Comparison of ENCODE assay signal across 17 cellular contexts in the genomic region with DNA sequence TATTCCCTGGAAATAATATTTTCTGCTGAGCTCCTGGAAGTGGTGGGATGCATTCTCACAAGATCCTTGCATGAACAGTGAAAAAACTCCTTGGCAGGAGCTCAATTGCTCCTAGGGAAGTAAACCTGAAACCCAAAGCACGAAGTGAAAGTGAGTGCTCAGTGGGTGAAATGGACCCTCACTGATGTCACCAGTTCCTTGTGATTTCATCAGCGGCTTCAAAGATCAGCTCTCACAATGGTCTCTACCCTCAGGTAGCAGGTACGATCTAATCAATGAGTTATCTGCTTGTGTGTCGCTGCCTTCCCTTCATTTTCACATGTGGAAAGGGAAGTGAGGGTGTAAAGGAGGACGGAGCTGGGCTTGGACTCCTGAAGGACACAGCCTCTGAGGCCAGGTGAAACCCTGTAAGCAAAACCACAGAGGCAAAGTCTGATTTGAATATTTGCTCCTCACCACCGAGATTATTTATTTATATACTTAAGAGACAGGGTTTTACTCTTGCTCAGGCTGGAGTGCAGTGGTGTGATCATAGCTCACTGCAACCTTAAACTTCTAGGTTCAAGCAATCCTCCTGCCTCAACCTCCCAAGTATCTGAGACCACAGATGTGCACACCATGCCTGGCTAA.
A peak's percentile ranks its signal among the peaks of the same experiment; 100 is the strongest.
DNase-seq lines count a peak whose midpoint lies in the region; ATAC-seq, FAIRE-seq and TF ChIP-seq lines count a peak whose summit lies in the region.
"Had no signal": no experiment of that assay in that cellular context is flagged by ENCODE, and none has a peak within 500 bp of the region (broad histone marks: within the 10 kb centered on the region; RNA-seq: fewer than 3 reads in every experiment).

No MANE protein-coding gene starts in this region.

- no peak overlapping the region for H2BK20ac ChIP-seq in H1 (ENCODE audit: low read length)

- no peaks in the 10 kb centered on the region for H4K20me1 ChIP-seq in H1 (replicated peaks in 1 of 2; ENCODE audit: control insufficient read depth in 1 of 2, insufficient read depth in 2 of 2, low read length in 2 of 2)

- H3K4me3 ChIP-seq in H1 (ENCODE audit: extremely low read depth in 1 of 4, insufficient read depth in 2 of 4, low read depth in 3 of 4, low read length in 4 of 4): no peak overlapping the region
- H3K4me3 ChIP-seq: body of pancreas, psoas muscle, suprapubic skin had no signal

- H3K18ac ChIP-seq in H1 (ENCODE audit: extremely low read depth, low read length): no peak overlapping the region

- no peak overlapping the region for H3K4me2 ChIP-seq in H1 (ENCODE audit: insufficient read depth in 1 of 2, low read depth in 2 of 2, low read length in 2 of 2)

- no peak overlapping the region for H3K27ac ChIP-seq in H1 (ENCODE audit: low read depth, low read length)
- H3K27ac ChIP-seq: body of pancreas, psoas muscle, suprapubic skin had no signal

- H2AFZ ChIP-seq in H1 (ENCODE audit: low read length): 0 out of 2 replicates have a peak overlapping the region, but pooled peaks have one; percentile 23

- no peaks in the 10 kb centered on the region for H3K36me3 Mint-ChIP-seq in naive thymus-derived CD8-positive, alpha-beta T cell

- H3K23ac ChIP-seq in H1 (ENCODE audit: insufficient read length): no peak overlapping the region

- H3K4me3 Mint-ChIP-seq in naive thymus-derived CD8-positive, alpha-beta T cell: no peak overlapping the region

- H2AK5ac ChIP-seq in H1 (ENCODE audit: low read depth, low read length): no peak overlapping the region

- H3K27me3 ChIP-seq in H1 (replicated peaks in 1 of 4; ENCODE audit: control insufficient read depth in 3 of 4, extremely low read depth in 1 of 4, insufficient read depth in 3 of 4, low read length in 3 of 4): no peaks in the 10 kb centered on the region
- H3K27me3 ChIP-seq: body of pancreas, suprapubic skin had no signal

- H3K27ac Mint-ChIP-seq in naive thymus-derived CD8-positive, alpha-beta T cell: no peak overlapping the region

- no peaks in the 10 kb centered on the region for H3K79me1 ChIP-seq in H1 (ENCODE audit: low read depth, low read length)

- TF ChIP-seq POLR2A in H1 (IDR thresholded peaks at IDR 0.05; ENCODE audit: control extremely low read depth in 1 of 2, low read depth in 2 of 2, low read length in 2 of 2): no peak

- DNase-seq in H1 (ENCODE audit: low read depth in 1 of 2, low spot score in 2 of 2) (no peak), MV-4-11 (lab: John Stamatoyannopoulos, UW) (no peak), NCI-H1930 (lab: John Stamatoyannopoulos, UW) (no peak)
- no peak for DNase-seq in naive thymus-derived CD8-positive, alpha-beta T cell
- DNase-seq in stimulated activated CD4-positive, alpha-beta T cell treated with anti-CD3 and anti-CD28 coated beads, Interleukin-12 subunit alpha, Interleukin-12 subunit beta, amount 100 ng/mL, for 4 hours: no peak
- DNase-seq: activated naive CD4-positive, alpha-beta T cell treated with Interleukin-2 at 50 U/mL for 16 hours; body of pancreas; DMS153; KG1; NCI-H1694; NCI-H510A; psoas muscle; SW 1271 had no signal

- H4K5ac ChIP-seq in H1 (ENCODE audit: insufficient read length, low read depth, low read length): no peak overlapping the region

- H3K4ac ChIP-seq in H1 (replicated peaks; ENCODE audit: insufficient read length, low read depth, low read length): no peak overlapping the region

- 82% methylated on average over 6 of the region's 6 CpGs; no CpG with 5 or more reads in 1 of the 2 experiments for WGBS in H1 (ENCODE audit: extremely low coverage in 1 of 2, insufficient coverage in 1 of 2, insufficient read length in 1 of 2, insufficient replicate concordance in 2 of 2, low coverage in 1 of 2, low lambda C conversion rate in 2 of 2, missing lambda C conversion rate in 1 of 2), 2 experiments

- peaks cover 4 to 35% (median 14%) of the 10 kb centered on the region in 5 donors for H3K27me3 Mint-ChIP-seq in naive thymus-derived CD8-positive, alpha-beta T cell

- H3K9me3 Mint-ChIP-seq in naive thymus-derived CD8-positive, alpha-beta T cell: peaks cover 0 to 4% (median 0%) of the 10 kb centered on the region in 9 donors

- POLR2A ChIA-PET in H1 (lab: Charles Lee; ENCODE audit: partially characterized antibody): no interaction called here
- POLR2A ChIA-PET in naive thymus-derived CD8-positive, alpha-beta T cell (lab: Charles Lee): no interaction called here

- FAIRE-seq in H1 (lab: Jason Lieb, UNC): no peak

- H2BK5ac ChIP-seq in H1 (ENCODE audit: low read depth, low read length): no peak overlapping the region

- TF ChIP-seq EP300 in H1 (IDR thresholded peaks at IDR 0.05; ENCODE audit: borderline replicate concordance in 1 of 2, low read depth in 2 of 2, low read length in 2 of 2): no peak

- TF ChIP-seq CTCF in H1 (IDR thresholded peaks at IDR 0.05; ENCODE audit: control extremely low read depth in 1 of 3, insufficient read depth in 1 of 3, low read depth in 1 of 3, low read length in 3 of 3): no peak

- no peaks in the 10 kb centered on the region for H3K4me1 ChIP-seq in H1 (replicated peaks in 1 of 4; ENCODE audit: control insufficient read depth in 3 of 4, insufficient read depth in 4 of 4, low read length in 3 of 4)
- H3K4me1 ChIP-seq: body of pancreas, psoas muscle, suprapubic skin had no signal

- H3K9ac ChIP-seq in H1 (replicated peaks in 1 of 4; ENCODE audit: extremely low read depth in 1 of 4, low read depth in 3 of 4, low read length in 3 of 4): no peak overlapping the region

- H4K8ac ChIP-seq in H1 (ENCODE audit: extremely low read depth, insufficient read depth, low read length): no peak overlapping the region

- no peaks in the 10 kb centered on the region for H3K36me3 ChIP-seq in H1 (ENCODE audit: control insufficient read depth in 2 of 4, insufficient read depth in 4 of 4, low read length in 3 of 4)
- H3K36me3 ChIP-seq: suprapubic skin had no signal

- H2BK15ac ChIP-seq in H1 (ENCODE audit: low read length): no peak overlapping the region

- no peak overlapping the region for H4K91ac ChIP-seq in H1 (replicated peaks; ENCODE audit: insufficient read length, low read length)

- ATAC-seq in GM18520 (IDR thresholded peaks at IDR 0.05; ENCODE audit: unreplicated experiment) (peak; percentile 59), GM21576 (IDR thresholded peaks at IDR 0.05; ENCODE audit: unreplicated experiment) (peak; percentile 70), HG03280 (IDR thresholded peaks at IDR 0.05; ENCODE audit: unreplicated experiment) (peak; percentile 55)
- ATAC-seq in naive thymus-derived CD8-positive, alpha-beta T cell: no peak
- ATAC-seq: body of pancreas, psoas muscle had no signal

- no peak overlapping the region for H3K14ac ChIP-seq in H1 (ENCODE audit: insufficient read length)

- H3K9me3 ChIP-seq in H1 (ENCODE audit: insufficient read depth in 2 of 2, low read depth in 1 of 2, low read length in 1 of 2): no peaks in the 10 kb centered on the region
- H3K9me3 ChIP-seq: body of pancreas, psoas muscle, suprapubic skin had no signal

- CTCF ChIA-PET in H1 (lab: Charles Lee; ENCODE audit: partially characterized antibody): interaction anchor here (0.6 to 1.5 kb wide), 6 partner anchors 9 to 359 kb away, joined by 3 to 5 read pairs (median 3); no protein-coding TSS in a partner anchor

- no peak overlapping the region for H3K56ac ChIP-seq in H1 (replicated peaks; ENCODE audit: insufficient read length, low read depth, low read length)

- no peak overlapping the region for H2BK120ac ChIP-seq in H1 (replicated peaks; ENCODE audit: low read depth, low read length)

- H3K79me2 ChIP-seq in H1 (ENCODE audit: control insufficient read depth in 1 of 2, insufficient read depth in 2 of 2, low read length in 2 of 2): no peaks in the 10 kb centered on the region

- TF ChIP-seq RAD21 in H1 (IDR thresholded peaks at IDR 0.05 in 1 of 2, conservative IDR thresholded peaks at IDR 0.05 in 1 of 2; ENCODE audit: low read depth in 2 of 2, low read length in 2 of 2): no peak

- H2BK12ac ChIP-seq in H1 (ENCODE audit: low read depth, low read length): 0 out of 2 replicates have a peak overlapping the region, but pooled peaks have one; percentile 19

- no peaks in the 10 kb centered on the region for H3K23me2 ChIP-seq in H1 (ENCODE audit: low read depth, low read length)

- no peaks in the 10 kb centered on the region for H3K4me1 Mint-ChIP-seq in naive thymus-derived CD8-positive, alpha-beta T cell

TF ChIP-seq in H1, 55 proteins besides CTCF, POLR2A, EP300 and RAD21:
- no peak for TF ChIP-seq BRCA1 (IDR thresholded peaks at IDR 0.05; ENCODE audit: low read depth, low read length)

Comparison
In these comparisons a context has a peak if more than half of its experiments do, and no peak if none do; other contexts are left out.
1. ATAC-seq: peak in GM18520 (single experiment), GM21576 (single experiment) and HG03280 (single experiment); none in naive thymus-derived CD8-positive, alpha-beta T cell (0 of 2).